8 cellular contexts compared by ENCODE assay signal in the genomic region with DNA sequence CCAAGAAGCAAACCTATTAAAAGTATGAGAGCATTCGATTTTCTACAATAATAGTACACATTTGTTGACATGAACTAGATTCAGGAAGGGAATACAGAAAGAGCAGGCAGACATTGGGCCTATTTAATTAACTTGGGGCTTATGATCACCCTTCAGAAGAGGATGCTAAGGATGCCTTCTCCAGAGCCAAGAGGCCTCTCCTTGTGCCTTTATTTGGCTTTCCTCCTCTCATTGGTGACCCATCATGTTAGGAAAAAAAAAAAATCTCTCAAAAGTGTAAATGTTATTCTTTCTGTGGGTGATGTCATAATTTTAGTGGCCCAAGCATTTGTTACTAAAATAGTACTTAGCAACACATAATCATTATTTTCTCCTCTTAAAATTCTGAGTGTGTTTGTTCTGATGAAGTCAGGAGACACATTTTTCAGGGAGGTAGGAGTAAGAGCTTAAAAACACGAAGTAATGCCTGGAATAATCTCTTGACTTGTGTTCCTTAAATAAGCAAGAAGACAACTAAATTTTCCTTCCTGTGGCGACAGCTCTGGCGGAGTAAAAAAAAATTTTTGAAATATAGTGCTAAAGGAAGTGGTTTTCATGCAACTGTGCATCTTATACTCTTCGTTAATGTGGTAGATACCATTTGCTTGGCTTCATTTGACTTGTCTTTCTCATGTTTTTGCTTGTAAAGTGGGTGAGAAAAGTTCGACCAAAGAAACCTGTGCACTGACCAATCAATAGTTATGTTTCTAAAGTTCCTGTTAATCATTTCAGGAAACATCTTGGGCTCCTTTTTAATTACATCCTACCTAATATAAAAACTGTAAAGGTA. TPM values are rescaled to one million over a fixed set of nuclear protein-coding genes. Genes with fewer than 3 reads are reported as not detected.
DNase-seq lines count a peak whose midpoint lies in the region; ATAC-seq, FAIRE-seq and TF ChIP-seq lines count a peak whose summit lies in the region.

No MANE protein-coding gene starts in this region.

- 79 to 82% methylated on average over 6 of the region's 6 CpGs for WGBS in tibial nerve, 2 donors
- WGBS in thyroid gland, 2 donors = 79 to 83% methylated on average over 6 of the region's 6 CpGs

- H3K4me3 Mint-ChIP-seq in CD8-positive, alpha-beta memory T cell = peak overlapping the region; percentile 58 to 79 (median 67)

- peak overlapping the region; percentile 91 to 95 (median 94) for H3K27ac Mint-ChIP-seq in CD8-positive, alpha-beta memory T cell

- peaks cover 92% of the 10 kb centered on the region for H3K4me1 ChIP-seq in CD8-positive, alpha-beta memory T cell (ENCODE audit: insufficient read depth, low read length)
- H3K4me1 ChIP-seq in tibial nerve (peaks cover 0 to 21% (median 10%) of the 10 kb centered on the region in 4 donors), thyroid gland (peaks cover 0 to 4% of the 10 kb centered on the region in 2 donors)

- no peaks in the 10 kb centered on the region for H3K36me3 ChIP-seq in CD8-positive, alpha-beta memory T cell (ENCODE audit: insufficient read depth, low read length)
- H3K36me3 ChIP-seq in brain microvascular endothelial cell (replicated peaks) = no peaks in the 10 kb centered on the region
- H3K36me3 ChIP-seq in tibial nerve = no peaks in the 10 kb centered on the region
- no peaks in the 10 kb centered on the region for H3K36me3 ChIP-seq in thyroid gland

- H3K4me1 Mint-ChIP-seq in CD8-positive, alpha-beta memory T cell = peaks cover 92 to 99% (median 99%) of the 10 kb centered on the region in 3 donors

- no peaks in the 10 kb centered on the region for H3K9me3 Mint-ChIP-seq in CD8-positive, alpha-beta memory T cell

- peak; percentile 87 for ATAC-seq in GM19452 (IDR thresholded peaks at IDR 0.05; ENCODE audit: unreplicated experiment)
- ATAC-seq in HG03354 (IDR thresholded peaks at IDR 0.05; ENCODE audit: poor library complexity, severe bottlenecking, unreplicated experiment) = peak; percentile 79

- H3K27ac ChIP-seq in CD8-positive, alpha-beta memory T cell (ENCODE audit: low read depth, low read length) = peak overlapping the region; percentile 68
- H3K27ac ChIP-seq in brain microvascular endothelial cell (peak overlapping the region; percentile 93), tibial nerve (peak overlapping the region in 3 of 4 donors; percentile 11 to 71 (median 40)), thyroid gland (no peak overlapping the region)

- POLR2A ChIA-PET in CD8-positive, alpha-beta memory T cell (lab: Charles Lee) = interaction anchor here (0.6 to 8.6 kb wide), 6 partner anchors 11 to 64 kb away, joined by 3 to 59 read pairs (median 4); partner anchors contain the start of gene MBNL1

- no peaks in the 10 kb centered on the region for H3K9me3 ChIP-seq in CD8-positive, alpha-beta memory T cell (ENCODE audit: low read length)
- no peaks in the 10 kb centered on the region for H3K9me3 ChIP-seq in tibial nerve
- no peaks in the 10 kb centered on the region for H3K9me3 ChIP-seq in thyroid gland

- peak in 3 of 5 donors; percentile 58 to 73 (median 62) for DNase-seq in CD8-positive, alpha-beta memory T cell
- DNase-seq in brain microvascular endothelial cell (peak; percentile 18), tibial nerve (ENCODE audit: low spot score in 2 of 2) (no peak), thyroid gland (no peak), NCI-H1694 (lab: John Stamatoyannopoulos, UW) (no peak), HTR-8/SVneo (ENCODE audit: insufficient read length, low spot score) (no peak)

- intact Hi-C loops in thyroid gland (cut with DNase I) = no loop called here

- CTCF ChIA-PET in CD8-positive, alpha-beta memory T cell (lab: Charles Lee) = interaction anchor here (1.2 to 5.4 kb wide), 6 partner anchors 11 to 186 kb away, joined by 3 to 37 read pairs (median 4); partner anchors contain the start of gene MBNL1

- FAIRE-seq in HTR-8/SVneo (lab: Jason Lieb, UNC) = no peak

- peak overlapping the region; percentile 37 for H3K4me3 ChIP-seq in CD8-positive, alpha-beta memory T cell (ENCODE audit: low read length)
- no peak overlapping the region for H3K4me3 ChIP-seq in brain microvascular endothelial cell (ENCODE audit: low read depth, low read length)
- no peak overlapping the region for H3K4me3 ChIP-seq in tibial nerve
- H3K4me3 ChIP-seq in thyroid gland (replicated peaks in 1 of 3) = no peak overlapping the region

- H3K27me3 Mint-ChIP-seq in CD8-positive, alpha-beta memory T cell = no peaks in the 10 kb centered on the region

- no peak for TF ChIP-seq CTCF in brain microvascular endothelial cell (IDR thresholded peaks at IDR 0.05; ENCODE audit: low read depth, low read length, missing control alignments)
- TF ChIP-seq CTCF in tibial nerve (IDR thresholded peaks at IDR 0.05) = no peak
- no peak for TF ChIP-seq CTCF in thyroid gland (IDR thresholded peaks at IDR 0.05)

- in situ Hi-C loops in brain microvascular endothelial cell (cut with HindIII; ENCODE audit: low pct_ligation_motif_present, low sequenced_read_pairs) = no loop called here

- no peaks in the 10 kb centered on the region for H3K27me3 ChIP-seq in CD8-positive, alpha-beta memory T cell (ENCODE audit: insufficient read depth, low read length, poor library complexity, severe bottlenecking)
- H3K27me3 ChIP-seq in brain microvascular endothelial cell (replicated peaks) (no peaks in the 10 kb centered on the region), tibial nerve (no peaks in the 10 kb centered on the region), thyroid gland (no peaks in the 10 kb centered on the region)

- TF ChIP-seq POLR2A in tibial nerve (IDR thresholded peaks at IDR 0.05) (no peak), thyroid gland (IDR thresholded peaks at IDR 0.05) (no peak)

- peaks cover 4 to 17% (median 6%) of the 10 kb centered on the region in 3 donors for H3K36me3 Mint-ChIP-seq in CD8-positive, alpha-beta memory T cell

- peak in 1 of 2 donors; percentile 40 for TF ChIP-seq EP300 in tibial nerve (IDR thresholded peaks at IDR 0.05)

RNA-seq across cellular contexts. Expression of gene MBNL1, which starts 11.3 kb away (rescaled TPM):
- total RNA-seq in CD8-positive, alpha-beta memory T cell = 100 to 1,000 TPM; 386 to 391 TPM
- 303 TPM for polyA plus RNA-seq in CD8-positive, alpha-beta memory T cell
- total RNA-seq in tibial nerve = 100 to 1,000 TPM; 353 to 653 (median 495) TPM
- 100 to 1,000 TPM; 190 to 279 (median 216) TPM for total RNA-seq in thyroid gland

Comparison
In these comparisons a context has a peak if more than half of its experiments do, and no peak if none do; other contexts are left out.
1. DNase-seq: peak in CD8-positive, alpha-beta memory T cell (3 of 5) and brain microvascular endothelial cell (single experiment); none in tibial nerve (0 of 2), thyroid gland (0 of 2), NCI-H1694 (single experiment) and HTR-8/SVneo (single experiment).
2. H3K27ac ChIP-seq: peak in CD8-positive, alpha-beta memory T cell (single experiment), brain microvascular endothelial cell (single experiment) and tibial nerve (3 of 4); none in thyroid gland (0 of 3).